In the genomic region with DNA sequence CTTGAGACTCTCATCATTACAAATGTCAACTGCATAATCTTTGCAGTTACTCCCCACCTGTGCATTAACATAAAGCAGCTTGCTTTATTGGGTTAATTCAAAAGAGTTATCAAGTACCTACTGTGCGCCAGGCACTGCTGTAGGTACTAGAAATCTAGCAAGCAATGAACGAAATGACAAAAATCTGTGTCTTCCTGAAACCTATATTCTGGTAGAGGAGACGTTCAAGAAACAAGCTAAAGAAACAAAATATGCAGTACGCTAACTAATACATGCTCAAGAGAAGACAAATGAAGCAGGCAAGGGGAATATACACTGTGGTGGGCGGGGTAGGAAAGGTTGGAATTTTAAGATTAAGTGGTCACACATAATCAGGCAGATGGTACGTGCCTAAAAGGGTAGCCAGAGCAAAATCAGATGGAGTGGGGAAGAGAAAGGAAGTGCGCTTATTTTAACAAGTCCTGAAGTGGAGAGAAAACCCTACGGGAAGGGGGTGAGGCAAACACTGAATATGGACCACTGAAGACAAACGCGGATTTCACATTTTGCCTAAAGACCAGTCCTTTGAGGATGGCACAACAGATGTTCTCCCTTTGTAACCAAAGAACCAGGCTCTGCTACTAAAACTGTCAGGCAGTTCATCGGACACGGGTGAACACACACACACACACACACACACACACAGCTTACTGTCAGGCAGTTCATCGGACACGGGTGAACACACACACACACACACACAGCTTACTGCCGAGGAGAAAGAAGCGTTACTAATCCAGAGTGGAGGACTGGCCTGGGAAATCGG, we compare ENCODE assay signal across 8 cellular contexts. TPM values are rescaled to one million over a fixed set of nuclear protein-coding genes. Genes with fewer than 3 reads are reported as not detected.
A peak's percentile ranks its signal among the peaks of the same experiment; 100 is the strongest.
DNase-seq lines count a peak whose midpoint lies in the region; FAIRE-seq and TF ChIP-seq lines count a peak whose summit lies in the region.

No MANE protein-coding gene starts in this region.

- no peak overlapping the region for H3K9ac ChIP-seq in rectal smooth muscle tissue (ENCODE audit: low read length)

- H3K27ac Mint-ChIP-seq in activated naive CD4-positive, alpha-beta T cell treated with anti-CD3 and anti-CD28 coated beads for 36 hours = no peak overlapping the region

- no peak for TF ChIP-seq CTCF in fibroblast of mammary gland (conservative IDR thresholded peaks at IDR 0.05; ENCODE audit: control insufficient read depth, insufficient read depth, low read depth, low read length)

- peak overlapping the region; percentile 61 for H3K4me3 Mint-ChIP-seq in activated naive CD4-positive, alpha-beta T cell treated with anti-CD3 and anti-CD28 coated beads for 36 hours

- no peaks in the 10 kb centered on the region for H3K4me1 ChIP-seq in rectal smooth muscle tissue (ENCODE audit: control insufficient read depth, insufficient read depth, low read length)

- intact Hi-C loops in activated naive CD4-positive, alpha-beta T cell treated with anti-CD3 and anti-CD28 coated beads for 36 hours (cut with micrococcal nuclease) = no loop called here

- CTCF ChIA-PET in activated naive CD4-positive, alpha-beta T cell treated with anti-CD3 and anti-CD28 coated beads for 36 hours (lab: Charles Lee) = interaction anchor here (0.5 kb wide), 1 partner anchor 427 kb away, joined by 6 read pairs; no protein-coding TSS in a partner anchor

- FAIRE-seq in RCC 7860 (lab: Jason Lieb, UNC) = no peak

- peaks cover 52% of the 10 kb centered on the region for H3K27me3 Mint-ChIP-seq in activated naive CD4-positive, alpha-beta T cell treated with anti-CD3 and anti-CD28 coated beads for 36 hours (ENCODE audit: low read depth)

- H3K36me3 ChIP-seq in rectal smooth muscle tissue (ENCODE audit: control insufficient read depth, insufficient read depth, low read length) = no peaks in the 10 kb centered on the region

- H3K4me3 ChIP-seq in fibroblast of mammary gland (ENCODE audit: control insufficient read depth, low read depth, low read length) = peak overlapping the region; percentile 28
- peak overlapping the region; percentile 21 for H3K4me3 ChIP-seq in rectal smooth muscle tissue (ENCODE audit: low read length)

- H3K36me3 Mint-ChIP-seq in activated naive CD4-positive, alpha-beta T cell treated with anti-CD3 and anti-CD28 coated beads for 36 hours (ENCODE audit: low read depth) = no peaks in the 10 kb centered on the region

- no peak for DNase-seq in activated naive CD4-positive, alpha-beta T cell treated with anti-CD3 and anti-CD28 coated beads for 36 hours
- no peak for DNase-seq in activated naive CD4-positive, alpha-beta T cell treated with anti-CD3 and anti-CD28 coated beads, Interleukin-2, amount 50 U/mL, for 16 hours
- peak; percentile 58 for DNase-seq in RCC 7860 (ENCODE audit: low spot score)
- DNase-seq in fibroblast of mammary gland (ENCODE audit: low read depth) = no peak
- no peak for DNase-seq in central memory CD4-positive, alpha-beta T cell
- DNase-seq in cortex of kidney (lab: John Stamatoyannopoulos, UW) = no peak
- no peak for DNase-seq in D341Med (ENCODE audit: low spot score)

- H3K4me1 Mint-ChIP-seq in activated naive CD4-positive, alpha-beta T cell treated with anti-CD3 and anti-CD28 coated beads for 36 hours (ENCODE audit: low read depth) = peaks cover 12% of the 10 kb centered on the region

- no peak overlapping the region for H3K27ac ChIP-seq in rectal smooth muscle tissue (ENCODE audit: low read depth, low read length)

- H3K9me3 Mint-ChIP-seq in activated naive CD4-positive, alpha-beta T cell treated with anti-CD3 and anti-CD28 coated beads for 36 hours = no peaks in the 10 kb centered on the region

- H3K27me3 ChIP-seq in rectal smooth muscle tissue (ENCODE audit: control insufficient read depth, insufficient read depth, low read length) = peaks cover 8% of the 10 kb centered on the region

RNA-seq across cellular contexts. Expression of gene ELOVL2, which starts 1.2 kb away (rescaled TPM):
- not detected for total RNA-seq in activated naive CD4-positive, alpha-beta T cell treated with anti-CD3 and anti-CD28 coated beads for 36 hours

RNA-seq across cellular contexts. Expression of gene SMIM13, which starts 50.7 kb away (rescaled TPM):
- 1 to 10 TPM; 5.7 to 7.1 TPM for total RNA-seq in activated naive CD4-positive, alpha-beta T cell treated with anti-CD3 and anti-CD28 coated beads for 36 hours
